In genomic region chr21:43721939-43722338, GRCh38 we compare ENCODE assay signal across 1 cellular context.
TF ChIP-seq lines count a peak whose summit lies in the region.

No MANE protein-coding gene starts in this region.

TF ChIP-seq in HCT116, 20 proteins besides CTCF, POLR2A, EP300 and RAD21 (continued from another document):
- TF ChIP-seq SRF (IDR thresholded peaks at IDR 0.05; ENCODE audit: low read depth), result no peak
- TF ChIP-seq ATF3 (IDR thresholded peaks at IDR 0.05), result no peak
- no peak for TF ChIP-seq JUND (IDR thresholded peaks at IDR 0.05)
- no peak for TF ChIP-seq TCF7L2 (IDR thresholded peaks at IDR 0.05; ENCODE audit: borderline replicate concordance, extremely low read depth, insufficient read depth, insufficient read length)
- TF ChIP-seq MAX (IDR thresholded peaks at IDR 0.05), result no peak
- TF ChIP-seq FOSL1 (IDR thresholded peaks at IDR 0.05; ENCODE audit: low read depth), result no peak
- no peak for TF ChIP-seq ZBTB33 (IDR thresholded peaks at IDR 0.05; ENCODE audit: extremely low read depth, insufficient replicate concordance, low read length)
- TF ChIP-seq EZH2phosphoT487 (IDR thresholded peaks at IDR 0.05; ENCODE audit: borderline replicate concordance), result no peak
- TF ChIP-seq SIN3A (IDR thresholded peaks at IDR 0.05; ENCODE audit: low read depth), result no peak
